ENCODE assay signal across 3 cellular contexts in genomic region chr5:50766967-50767366, GRCh38.
TF ChIP-seq lines count a peak whose summit lies in the region.

No MANE protein-coding gene starts in this region.

TF ChIP-seq in SK-N-SH, 30 proteins besides CTCF, POLR2A, EP300 and RAD21 (continued from another document):
- no peak for TF ChIP-seq CHD2 (IDR thresholded peaks at IDR 0.05; ENCODE audit: low read length, partially characterized antibody)
- no peak for TF ChIP-seq RXRA (IDR thresholded peaks at IDR 0.05; ENCODE audit: borderline replicate concordance, low read depth)
- no peak for TF ChIP-seq GATA2 (CRISPR knock-in tag; IDR thresholded peaks at IDR 0.05)
TF ChIP-seq in SK-N-SH: peak in this region for 0.

TF ChIP-seq in SK-N-SH treated with all-trans-retinoic acid at 6 μM for 48 hours, 23 proteins besides CTCF, POLR2A, EP300 and RAD21 (continued from another document):
- TF ChIP-seq POU6F1 (CRISPR knock-in tag; IDR thresholded peaks at IDR 0.05; ENCODE audit: borderline replicate concordance, low read depth) (no peak), ESRRG (CRISPR knock-in tag; IDR thresholded peaks at IDR 0.05) (no peak), GLIS3 (CRISPR knock-in tag; IDR thresholded peaks at IDR 0.05) (no peak), TSHZ2 (CRISPR knock-in tag; IDR thresholded peaks at IDR 0.05) (no peak), ZFP3 (CRISPR knock-in tag; IDR thresholded peaks at IDR 0.05) (no peak), TCF4 (CRISPR knock-in tag; IDR thresholded peaks at IDR 0.05; ENCODE audit: borderline replicate concordance) (no peak), BACH2 (CRISPR knock-in tag; IDR thresholded peaks at IDR 0.05; ENCODE audit: borderline replicate concordance) (no peak), PPARA (CRISPR knock-in tag; IDR thresholded peaks at IDR 0.05; ENCODE audit: borderline replicate concordance) (no peak), ZNF70 (CRISPR knock-in tag; IDR thresholded peaks at IDR 0.05) (no peak), ZC3H10 (CRISPR knock-in tag; IDR thresholded peaks at IDR 0.05) (no peak), RARB (CRISPR knock-in tag; IDR thresholded peaks at IDR 0.05) (no peak), CSRNP3 (CRISPR knock-in tag; IDR thresholded peaks at IDR 0.05) (no peak), ISL1 (CRISPR knock-in tag; IDR thresholded peaks at IDR 0.05) (no peak), TOX (CRISPR knock-in tag; IDR thresholded peaks at IDR 0.05; ENCODE audit: borderline replicate concordance) (no peak), SNAI2 (CRISPR knock-in tag; IDR thresholded peaks at IDR 0.05) (no peak), ZNF8 (CRISPR knock-in tag; IDR thresholded peaks at IDR 0.05) (no peak)
- TF ChIP-seq, protein P1, sequence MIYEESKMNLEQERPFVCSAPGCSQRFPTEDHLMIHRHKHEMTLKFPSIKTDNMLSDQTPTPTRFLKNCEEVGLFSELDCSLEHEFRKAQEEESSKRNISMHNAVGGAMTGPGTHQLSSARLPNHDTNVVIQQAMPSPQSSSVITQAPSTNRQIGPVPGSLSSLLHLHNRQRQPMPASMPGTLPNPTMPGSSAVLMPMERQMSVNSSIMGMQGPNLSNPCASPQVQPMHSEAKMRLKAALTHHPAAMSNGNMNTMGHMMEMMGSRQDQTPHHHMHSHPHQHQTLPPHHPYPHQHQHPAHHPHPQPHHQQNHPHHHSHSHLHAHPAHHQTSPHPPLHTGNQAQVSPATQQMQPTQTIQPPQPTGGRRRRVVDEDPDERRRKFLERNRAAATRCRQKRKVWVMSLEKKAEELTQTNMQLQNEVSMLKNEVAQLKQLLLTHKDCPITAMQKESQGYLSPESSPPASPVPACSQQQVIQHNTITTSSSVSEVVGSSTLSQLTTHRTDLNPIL (CRISPR knock-in tag; IDR thresholded peaks at IDR 0.05; ENCODE audit: low read depth): no peak

TF ChIP-seq in GM23338, 12 proteins besides CTCF, POLR2A, EP300 and RAD21 (continued from another document):
- no peak for TF ChIP-seq REST (IDR thresholded peaks at IDR 0.05; ENCODE audit: unreplicated experiment)
- TF ChIP-seq ZNF114 (CRISPR knock-in tag; IDR thresholded peaks at IDR 0.05): no peak
- no peak for TF ChIP-seq ETS1 (IDR thresholded peaks at IDR 0.05)
- no peak for TF ChIP-seq POLR2AphosphoS5 (IDR thresholded peaks at IDR 0.05; ENCODE audit: low read depth)
- TF ChIP-seq EZH2phosphoT487 (IDR thresholded peaks at IDR 0.05; ENCODE audit: unreplicated experiment): no peak
- no peak for TF ChIP-seq EZH2 (IDR thresholded peaks at IDR 0.05; ENCODE audit: low read depth, unreplicated experiment)
- TF ChIP-seq ZNF462 (CRISPR knock-in tag; IDR thresholded peaks at IDR 0.05): no peak
- no peak for TF ChIP-seq ZNF331 (CRISPR knock-in tag; IDR thresholded peaks at IDR 0.05; ENCODE audit: low read depth)
